In the genomic region with DNA sequence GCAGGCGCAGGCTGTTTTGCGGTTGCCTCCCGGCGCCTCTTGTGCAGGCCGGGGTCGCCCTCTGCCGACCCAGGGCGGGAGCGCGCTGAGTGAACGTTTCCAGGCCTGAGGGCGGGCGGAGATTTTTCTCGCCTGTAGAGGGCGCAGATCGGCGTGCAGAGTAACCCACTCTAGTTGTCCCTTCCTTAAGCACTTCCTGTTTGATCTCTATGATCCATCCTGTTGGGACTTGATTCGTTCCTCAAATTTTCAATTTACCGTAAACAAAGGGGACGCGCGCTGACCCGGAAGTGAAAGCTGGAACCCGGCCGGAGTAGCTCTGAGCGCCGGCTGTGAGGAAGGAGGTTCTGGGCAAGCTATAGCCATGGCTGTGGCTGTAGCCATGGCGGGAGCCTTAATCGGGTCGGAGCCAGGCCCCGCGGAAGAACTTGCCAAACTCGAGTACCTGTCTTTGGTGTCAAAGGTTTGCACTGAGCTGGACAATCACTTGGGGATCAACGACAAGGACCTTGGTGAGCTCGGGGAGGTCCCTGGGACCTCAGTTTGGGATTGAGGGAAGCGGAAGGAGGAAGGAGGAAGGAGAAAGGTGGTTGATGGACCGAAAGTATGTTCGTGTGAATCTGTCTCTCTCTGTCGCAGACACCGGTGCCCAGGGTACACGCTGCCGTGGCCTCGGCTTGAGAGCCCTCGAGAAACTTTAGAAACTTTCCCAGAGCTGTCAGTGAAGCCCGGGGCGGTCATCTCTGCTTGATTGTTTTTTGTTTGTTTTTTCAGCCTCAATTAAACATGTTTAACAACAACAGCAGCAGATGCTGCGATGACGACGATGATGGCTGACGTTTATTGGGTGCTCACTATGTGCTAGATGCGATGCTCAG, we compare ENCODE assay signal across 7 cellular contexts. TPM values are rescaled to one million over a fixed set of nuclear protein-coding genes. Genes with fewer than 3 reads are reported as not detected.
DNase-seq lines count a peak whose midpoint lies in the region; ATAC-seq and TF ChIP-seq lines count a peak whose summit lies in the region.

TSS of gene DHX8 (plus strand) at position 302 of the 878 bp plus-strand sequence. CDS start at position 365, 63 bp downstream.

- DNase-seq in NCI-H1930 (lab: John Stamatoyannopoulos, UW): peak; percentile 97 to 99
- DNase-seq in T-helper 22 cell (ENCODE audit: low read depth): peak; percentile 94
- DNase-seq in astrocyte of the cerebellum (ENCODE audit: low read depth): peak; percentile 98
- DNase-seq in hepatic stellate cell (ENCODE audit: low spot score): peak; percentile 92
- DNase-seq in renal cortical epithelial cell (ENCODE audit: low read depth): peak; percentile 100

- peak; percentile 95 for ATAC-seq in GM18499 (IDR thresholded peaks at IDR 0.05; ENCODE audit: insufficient read depth, unreplicated experiment)
- peak; percentile 99 for ATAC-seq in HG02970 (IDR thresholded peaks at IDR 0.05; ENCODE audit: low FRiP score, unreplicated experiment)

- in situ Hi-C loops in astrocyte of the cerebellum (cut with HindIII; ENCODE audit: low sequenced_read_pairs): no loop called here

- H3K4me3 ChIP-seq in astrocyte of the cerebellum (ENCODE audit: low read depth, low read length): peak within 1 kb of the TSS; percentile 78

- TF ChIP-seq CTCF in astrocyte of the cerebellum (IDR thresholded peaks at IDR 0.05; ENCODE audit: low read depth, low read length, missing control alignments): peak; percentile 100

RNA-seq across cellular contexts. Expression of gene DHX8, which starts in this region (rescaled TPM):
- total RNA-seq in renal cortical epithelial cell: 29.3 and 57.4 TPM in 2 replicates

Comparison
In these comparisons a context has a peak if more than half of its experiments do, and no peak if none do; other contexts are left out.
1. Peak in every context shown above with its lines: DNase-seq, ATAC-seq and H3K4me3 ChIP-seq.